Comparison of ENCODE assay signal across 11 cellular contexts in the genomic region with DNA sequence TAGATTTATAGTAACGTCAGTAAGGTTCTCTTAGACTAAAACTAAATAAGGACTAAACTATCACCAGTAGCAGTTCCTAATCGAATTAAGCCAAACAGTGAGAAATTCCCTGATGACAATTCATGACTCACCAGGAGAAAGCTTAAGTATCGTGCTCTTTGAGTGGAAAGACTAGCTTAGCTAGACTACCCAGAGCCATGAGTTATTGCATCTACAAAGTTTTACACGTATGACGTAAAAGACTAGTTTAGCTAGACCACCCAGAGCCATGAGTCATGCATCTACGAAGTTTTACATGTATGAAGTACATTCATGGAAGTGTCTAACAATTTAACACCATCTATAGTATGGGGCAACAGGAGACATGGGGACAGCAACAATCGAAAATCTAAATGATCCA. TPM values are rescaled to one million over a fixed set of nuclear protein-coding genes. Genes with fewer than 3 reads are reported as not detected.
A peak's percentile ranks its signal among the peaks of the same experiment; 100 is the strongest.
DNase-seq lines count a peak whose midpoint lies in the region; ATAC-seq, FAIRE-seq and TF ChIP-seq lines count a peak whose summit lies in the region.
"Had no signal": no experiment of that assay in that cellular context is flagged by ENCODE, and none has a peak within 500 bp of the region (broad histone marks: within the 10 kb centered on the region; RNA-seq: fewer than 3 reads in every experiment).

No MANE protein-coding gene starts in this region.

- DNase-seq in A549 (ENCODE audit: low read depth in 1 of 2, low spot score in 1 of 2) (peak; percentile 88 to 90), amniotic epithelial cell (ENCODE audit: low read depth) (peak; percentile 89), hepatocyte (ENCODE audit: low spot score) (peak; percentile 49), NCI-H748 treated with DMSO at 0.1 percent for 48 hours (lab: John Stamatoyannopoulos, UW) (no peak), GM20000 (ENCODE audit: low spot score) (no peak)
- DNase-seq in CD4-positive, alpha-beta memory T cell: no peak
- DNase-seq: activated CD8-positive, alpha-beta memory T cell treated with anti-CD3 and anti-CD28 coated beads for 24 hours; CD4-positive, CD25-positive, alpha-beta regulatory T cell; uterus had no signal

- H3K27ac ChIP-seq in A549: peak overlapping the region; percentile 46 to 72; a peak in 5 of 6 replicates
- H3K27ac ChIP-seq in HEK293 (ENCODE audit: extremely low read depth, low read depth, low read length): no peak overlapping the region
- H3K27ac ChIP-seq in hepatocyte: peak overlapping the region; percentile 47
- no peak overlapping the region for H3K27ac ChIP-seq in CD4-positive, alpha-beta memory T cell (ENCODE audit: low read depth, low read length)
- H3K27ac ChIP-seq: uterus had no signal

- peaks cover 82% of the 10 kb centered on the region for H3K4me1 ChIP-seq in A549
- H3K4me1 ChIP-seq in HEK293 (ENCODE audit: control insufficient read depth, insufficient read depth, low read length): peaks cover 37% of the 10 kb centered on the region
- peaks cover 17% of the 10 kb centered on the region for H3K4me1 ChIP-seq in hepatocyte (ENCODE audit: insufficient read depth)
- peaks cover 33% of the 10 kb centered on the region for H3K4me1 ChIP-seq in CD4-positive, alpha-beta memory T cell (ENCODE audit: insufficient read depth, low read length)
- H3K4me1 ChIP-seq: uterus had no signal

- WGBS in A549 (ENCODE audit: missing lambda C conversion rate): 7% methylated on average over 7 of the region's 7 CpGs
- 73% methylated on average over 7 of the region's 7 CpGs for WGBS in hepatocyte (ENCODE audit: low lambda C conversion rate, missing lambda C conversion rate)

- H3K27ac Mint-ChIP-seq in CD4-positive, alpha-beta memory T cell: no peak overlapping the region
- H3K27ac Mint-ChIP-seq: CD4-positive, CD25-positive, alpha-beta regulatory T cell had no signal

- H4K20me1 ChIP-seq in hepatocyte (ENCODE audit: insufficient read depth, poor library complexity, severe bottlenecking): peaks cover 47% of the 10 kb centered on the region

- no peak for TF ChIP-seq POLR2A in A549 (IDR thresholded peaks at IDR 0.05; ENCODE audit: low read length)

- H3K4me3 Mint-ChIP-seq in CD4-positive, alpha-beta memory T cell: peak overlapping the region in 1 of 8 donors; percentile 56
- H3K4me3 Mint-ChIP-seq: CD4-positive, CD25-positive, alpha-beta regulatory T cell had no signal

- no peak for TF ChIP-seq RAD21 in A549 (conservative IDR thresholded peaks at IDR 0.05 in 1 of 2, IDR thresholded peaks at IDR 0.05 in 1 of 2)

- no peaks in the 10 kb centered on the region for H3K9me2 ChIP-seq in hepatocyte (replicated peaks; ENCODE audit: insufficient read depth)

- CTCF ChIA-PET in A549 (lab: Yijun Ruan, JAX): interaction anchor here (0.6 to 1.7 kb wide), 6 partner anchors 11 to 115 kb away, joined by 3 to 4 read pairs (median 4); no protein-coding TSS in a partner anchor
- CTCF ChIA-PET in HEK293 (lab: Yijun Ruan, JAX): interaction anchor here (0.6 to 1.2 kb wide), 7 partner anchors 10 to 475 kb away, joined by 3 to 5 read pairs (median 3); no protein-coding TSS in a partner anchor
- CTCF ChIA-PET in CD4-positive, alpha-beta memory T cell (lab: Charles Lee; ENCODE audit: partially characterized antibody): interaction anchor here (1.0 kb wide), 1 partner anchor 78 kb away, joined by 3 read pairs; no protein-coding TSS in a partner anchor

- ATAC-seq in A549 (peak; percentile 78 to 82), HG02571 (IDR thresholded peaks at IDR 0.05; ENCODE audit: unreplicated experiment) (no peak)

- intact Hi-C loops in CD4-positive, alpha-beta memory T cell (cut with micrococcal nuclease): no loop called here

- peak in 1 of 2 experiments; percentile 44; a peak in 1 of 5 replicates for TF ChIP-seq EP300 in A549 (IDR thresholded peaks at IDR 0.05)

- H3K4me1 Mint-ChIP-seq in CD4-positive, alpha-beta memory T cell: peaks cover 33 to 66% (median 48%) of the 10 kb centered on the region in 4 donors

- peak overlapping the region; percentile 65 for H3K4me2 ChIP-seq in A549
- no peak overlapping the region for H3K4me2 ChIP-seq in hepatocyte

- H3K9me3 Mint-ChIP-seq in CD4-positive, alpha-beta memory T cell: peaks cover 0 to 11% (median 1%) of the 10 kb centered on the region in 8 donors

- TF ChIP-seq CTCF in A549 (IDR thresholded peaks at IDR 0.05) (no peak), HEK293 (tag by site-specific recombination; IDR thresholded peaks at IDR 0.05) (no peak), hepatocyte (IDR thresholded peaks at IDR 0.05; ENCODE audit: poor library complexity) (no peak), GM20000 (IDR thresholded peaks at IDR 0.05; ENCODE audit: extremely low read depth, missing control alignments) (no peak)

- no peak overlapping the region for H2AFZ ChIP-seq in hepatocyte

- H3K36me3 Mint-ChIP-seq in CD4-positive, alpha-beta memory T cell: peaks cover 30% of the 10 kb centered on the region in 2 donors

- H3K9me3 ChIP-seq in A549 (peaks cover 15% of the 10 kb centered on the region; the same call in 1 of the 3 replicates), HEK293 (ENCODE audit: control insufficient read depth, insufficient read depth, low read depth, low read length) (no peaks in the 10 kb centered on the region), hepatocyte (ENCODE audit: low read depth) (peaks cover 5% of the 10 kb centered on the region)
- H3K9me3 ChIP-seq in CD4-positive, alpha-beta memory T cell (ENCODE audit: control insufficient read depth in 1 of 2, low read length in 2 of 2): no peaks in the 10 kb centered on the region
- H3K9me3 ChIP-seq: uterus had no signal

- H3K27me3 Mint-ChIP-seq in CD4-positive, alpha-beta memory T cell: no peaks in the 10 kb centered on the region
- H3K27me3 Mint-ChIP-seq: CD4-positive, CD25-positive, alpha-beta regulatory T cell had no signal

- H3K79me2 ChIP-seq in hepatocyte: peaks cover 100% of the 10 kb centered on the region

- no peaks in the 10 kb centered on the region for H3K27me3 ChIP-seq in hepatocyte
- H3K27me3 ChIP-seq in CD4-positive, alpha-beta memory T cell (ENCODE audit: insufficient read depth, low read length): no peaks in the 10 kb centered on the region
- H3K27me3 ChIP-seq: uterus had no signal

- FAIRE-seq in A549 (lab: Jason Lieb, UNC): peak; percentile 89

- POLR2A ChIA-PET in A549 (lab: Yijun Ruan, JAX): interaction anchor here (0.5 kb wide), 1 partner anchor 65 kb away, joined by 4 read pairs; no protein-coding TSS in a partner anchor
- POLR2A ChIA-PET in HEK293 (lab: Yijun Ruan, JAX): interaction anchor here (0.7 kb wide), 3 partner anchors 36 to 982 kb away, joined by 3 to 4 read pairs (median 4); no protein-coding TSS in a partner anchor
- POLR2A ChIA-PET in CD4-positive, alpha-beta memory T cell (lab: Charles Lee; ENCODE audit: partially characterized antibody): interaction anchor here (0.7 kb wide), 1 partner anchor 29 kb away, joined by 3 read pairs; no protein-coding TSS in a partner anchor

- H3K36me3 ChIP-seq in HEK293 (ENCODE audit: control insufficient read depth in 2 of 2, insufficient read depth in 1 of 2, low read length in 2 of 2): peaks cover 0 to 4% of the 10 kb centered on the region in 2 experiments; a peak in 2 of 3 replicates
- H3K36me3 ChIP-seq in hepatocyte (replicated peaks; ENCODE audit: insufficient read depth, low read depth): no peaks in the 10 kb centered on the region
- H3K36me3 ChIP-seq in CD4-positive, alpha-beta memory T cell (ENCODE audit: insufficient read depth, low read length): no peaks in the 10 kb centered on the region
- H3K36me3 ChIP-seq: uterus had no signal

- no peak overlapping the region for H3K4me3 ChIP-seq in A549
- H3K4me3 ChIP-seq in HEK293 (ENCODE audit: low read depth, low read length): no peak overlapping the region
- H3K4me3 ChIP-seq in hepatocyte: no peak overlapping the region
- H3K4me3 ChIP-seq in CD4-positive, alpha-beta memory T cell (ENCODE audit: low read length in 2 of 2): no peak overlapping the region
- H3K4me3 ChIP-seq: uterus had no signal

TF ChIP-seq in A549, 52 proteins besides CTCF, POLR2A, EP300 and RAD21:
- TF ChIP-seq, protein P1, sequence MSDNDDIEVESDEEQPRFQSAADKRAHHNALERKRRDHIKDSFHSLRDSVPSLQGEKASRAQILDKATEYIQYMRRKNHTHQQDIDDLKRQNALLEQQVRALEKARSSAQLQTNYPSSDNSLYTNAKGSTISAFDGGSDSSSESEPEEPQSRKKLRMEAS (IDR thresholded peaks at IDR 0.05): peak; percentile 38
- TF ChIP-seq CEBPB (IDR thresholded peaks at IDR 0.05): peak in 1 of 2 experiments; percentile 41; a peak in 1 of 4 replicates
- peak; percentile 88 for TF ChIP-seq FOSL2 (IDR thresholded peaks at IDR 0.05)
- peak; percentile 98 for TF ChIP-seq FOSL2 (CRISPR knock-in tag; IDR thresholded peaks at IDR 0.05)
- TF ChIP-seq JUN (IDR thresholded peaks at IDR 0.05): no peak
- peak; percentile 84 for TF ChIP-seq JUNB (IDR thresholded peaks at IDR 0.05)
- no peak for TF ChIP-seq HOXA7 (CRISPR knock-in tag; IDR thresholded peaks at IDR 0.05)

TF ChIP-seq in HEK293, 187 proteins besides CTCF, POLR2A, EP300 and RAD21 (continues in another document):
- TF ChIP-seq KLF17 (tag by site-specific recombination; IDR thresholded peaks at IDR 0.05): peak; percentile 47; the same call in 1 of the 2 replicates

RNA-seq across cellular contexts. Expression of gene UBE2G1, which starts 36.6 kb away (rescaled TPM):
- 100 and 117 TPM in 2 replicates for polyA plus RNA-seq in A549 (2011; rRNA removed)
- polyA plus RNA-seq in A549 (2012; cell fraction: cytosol; rRNA removed): 38.3 and 54.8 TPM in 2 replicates
- polyA plus RNA-seq in A549 (2012; cell fraction: nucleus; rRNA removed): 25.3 and 26.8 TPM in 2 replicates
- polyA plus RNA-seq in A549 (2017; fragmentation: RNase III; extraction: RNeasy Plus Mini Kit Qiagen cat#74134 plus additional on column Dnase treatment): 76.3 to 86.2 TPM (median 78.5 TPM) in 3 replicates
- 47.7 and 50.8 TPM in 2 replicates for polyA minus RNA-seq in A549 (2011; rRNA and poly(A)+ RNA removed)
- 52.6 and 78.8 TPM in 2 replicates for total RNA-seq in hepatocyte
- polyA plus RNA-seq in hepatocyte: 51.3 and 65.1 TPM in 2 replicates
- 10 to 100 TPM; 56.9 to 61.6 TPM for total RNA-seq in CD4-positive, alpha-beta memory T cell
- polyA plus RNA-seq in CD4-positive, alpha-beta memory T cell: 10 to 100 TPM; 62.4 to 69.4 TPM

Comparison
In these comparisons a context has a peak if more than half of its experiments do, and no peak if none do; other contexts are left out.
1. DNase-seq: peak in A549 (2 of 2), amniotic epithelial cell (single experiment) and hepatocyte (single experiment); none in CD4-positive, alpha-beta memory T cell (0 of 5), NCI-H748 treated with DMSO at 0.1 percent for 48 hours (single experiment) and GM20000 (single experiment).
2. H3K27ac ChIP-seq: peak in A549 (2 of 2) and hepatocyte (single experiment); none in HEK293 (single experiment) and CD4-positive, alpha-beta memory T cell (single experiment).